In genomic region chr19:33890569-33890968, GRCh38 we compare ENCODE assay signal across 11 cellular contexts.
"Had no signal": no experiment of that assay in that cellular context is flagged by ENCODE, and none has a peak within 500 bp of the region (broad histone marks: within the 10 kb centered on the region; RNA-seq: fewer than 3 reads in every experiment).

No MANE protein-coding gene starts in this region.

- FAIRE-seq: H1, H54 had no signal

- H3K27ac ChIP-seq: GM23248 had no signal

- H3K4me1 ChIP-seq: HAP-1 had no signal

- H3K36me3 ChIP-seq: HAP-1 had no signal

- H3K9me3 Mint-ChIP-seq: GM23338 had no signal

- ATAC-seq: GM23338, HCT116 had no signal

- H3K27ac Mint-ChIP-seq: GM23338, H9, HFFc6 had no signal

- H3K4me1 Mint-ChIP-seq: H9 had no signal

- H3K4me3 Mint-ChIP-seq: GM23338, HFFc6 had no signal

- H3K9ac ChIP-seq: GM23248 had no signal

- H3K4me3 ChIP-seq: GM23248, GM23338, HAP-1 had no signal

- H3K9me3 ChIP-seq: HAP-1 had no signal

- DNase-seq: GM23248, GOT3, H7, H9, HCEC 1CT, HFFc6 had no signal
